Comparison of ENCODE assay signal across 19 cellular contexts in the genomic region with DNA sequence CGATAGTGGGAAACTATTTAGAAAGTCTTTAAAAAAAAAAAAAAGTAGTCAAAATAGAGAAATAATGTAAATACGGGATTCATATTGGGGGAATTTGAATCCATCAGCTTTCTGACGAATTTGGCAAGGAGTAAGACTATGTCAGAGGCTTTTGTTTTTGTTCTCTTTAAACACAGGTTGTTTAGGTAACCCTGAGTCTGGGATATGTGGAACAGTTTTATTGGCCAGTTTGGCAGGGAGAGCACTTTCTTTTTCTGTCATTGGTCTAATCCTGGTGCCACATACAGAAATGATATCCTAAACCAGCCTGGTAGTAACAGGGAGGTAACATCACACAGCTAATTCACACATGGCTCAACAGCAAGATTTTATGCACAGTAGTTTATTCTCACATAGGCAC. TPM values are rescaled to one million over a fixed set of nuclear protein-coding genes. Genes with fewer than 3 reads are reported as not detected.
DNase-seq lines count a peak whose midpoint lies in the region; ATAC-seq, FAIRE-seq and TF ChIP-seq lines count a peak whose summit lies in the region.
"Had no signal": no experiment of that assay in that cellular context is flagged by ENCODE, and none has a peak within 500 bp of the region (broad histone marks: within the 10 kb centered on the region; RNA-seq: fewer than 3 reads in every experiment).

No MANE protein-coding gene starts in this region.

- H3K4me1 Mint-ChIP-seq in endothelial cell (ENCODE audit: unreplicated experiment): peaks cover 15% of the 10 kb centered on the region
- H3K4me1 Mint-ChIP-seq: H9 had no signal

- no peaks in the 10 kb centered on the region for H3K36me3 Mint-ChIP-seq in endothelial cell (ENCODE audit: low read depth, unreplicated experiment)

- POLR2A ChIA-PET in PC-3 (lab: Charles Lee; ENCODE audit: unreplicated experiment): interaction anchor here (0.5 kb wide), 1 partner anchor 14 kb away, joined by 11 read pairs; no protein-coding TSS in a partner anchor

- H3K4me3 Mint-ChIP-seq in endothelial cell (ENCODE audit: unreplicated experiment): no peak overlapping the region
- H3K4me3 Mint-ChIP-seq: CD4-positive, alpha-beta T cell; H9 had no signal

- TF ChIP-seq CTCF in PC-3 (conservative IDR thresholded peaks at IDR 0.05; ENCODE audit: low read depth, low read length) (no peak), endothelial cell (IDR thresholded peaks at IDR 0.05; ENCODE audit: unreplicated experiment) (no peak), D721Med (IDR thresholded peaks at IDR 0.05; ENCODE audit: insufficient read depth, missing control alignments) (no peak)

- peak overlapping the region; percentile 33 for H3K27ac Mint-ChIP-seq in endothelial cell (ENCODE audit: unreplicated experiment)
- H3K27ac Mint-ChIP-seq: CD4-positive, alpha-beta T cell; H9 had no signal

- peak overlapping the region; percentile 16 for H3K4me3 ChIP-seq in PC-3 (ENCODE audit: low read length)
- H3K4me3 ChIP-seq: BLaER1 treated with 17β-estradiol and CSF1 and Interleukin-3, amounts not matched to agents 10 nM and 100 nM; K562 had no signal

- H3K9ac ChIP-seq in PC-3 (ENCODE audit: low read length): peak overlapping the region; percentile 86
- H3K9ac ChIP-seq: BLaER1 treated with 17β-estradiol and CSF1 and Interleukin-3, amounts not matched to agents 10 nM and 100 nM had no signal

- ATAC-seq in PC-3: peak; percentile 41
- ATAC-seq in HG03442 (IDR thresholded peaks at IDR 0.05; ENCODE audit: unreplicated experiment): no peak
- ATAC-seq: K562 had no signal

- CTCF ChIA-PET in PC-3 (lab: Charles Lee): no interaction called here

- no peaks in the 10 kb centered on the region for H4K20me1 ChIP-seq in PC-3 (ENCODE audit: low read length)
- H4K20me1 ChIP-seq: BLaER1 treated with 17β-estradiol and CSF1 and Interleukin-3, amounts not matched to agents 10 nM and 100 nM had no signal

- no peaks in the 10 kb centered on the region for H3K9me3 ChIP-seq in PC-3 (ENCODE audit: low read length)
- H3K9me3 ChIP-seq: BLaER1 treated with 17β-estradiol and CSF1 and Interleukin-3, amounts not matched to agents 10 nM and 100 nM had no signal

- H3K27me3 Mint-ChIP-seq in endothelial cell (ENCODE audit: unreplicated experiment): no peaks in the 10 kb centered on the region

- peaks cover 37% of the 10 kb centered on the region for H3K4me1 ChIP-seq in PC-3 (ENCODE audit: insufficient read depth, low read length)

- no peaks in the 10 kb centered on the region for H3K9me2 ChIP-seq in PC-3 (replicated peaks; ENCODE audit: low read length)

- DNase-seq in HT1080 (ENCODE audit: low read depth): peak; percentile 56
- peak; percentile 78 for DNase-seq in PC-3
- DNase-seq in endothelial cell (ENCODE audit: low spot score): no peak
- DNase-seq in lung microvascular endothelial cell (ENCODE audit: low read depth in 2 of 2): peak; percentile 22 to 87
- DNase-seq in NOMO-1 (lab: John Stamatoyannopoulos, UW; ENCODE audit: unreplicated experiment in 2 of 2): no peak
- DNase-seq in D721Med (ENCODE audit: insufficient read length, low spot score): no peak
- DNase-seq: ACHN; Calu3; CD4-positive, alpha-beta T cell; DMS79 treated with DMSO at 0.1 percent for 48 hours; EL; GOT3; H9 had no signal

- H3K9me3 Mint-ChIP-seq in endothelial cell (ENCODE audit: unreplicated experiment): no peaks in the 10 kb centered on the region
- H3K9me3 Mint-ChIP-seq: CD4-positive, alpha-beta T cell; H9 had no signal

- H2AFZ ChIP-seq in PC-3 (ENCODE audit: low read length): peak overlapping the region; percentile 24

- H3K27me3 ChIP-seq in PC-3 (ENCODE audit: low read length): no peaks in the 10 kb centered on the region
- H3K27me3 ChIP-seq: BLaER1 treated with 17β-estradiol and CSF1 and Interleukin-3, amounts not matched to agents 10 nM and 100 nM had no signal

- H3K4me2 ChIP-seq in PC-3 (ENCODE audit: low read length): peak overlapping the region; percentile 61

- intact Hi-C loops in PC-3 (cut with micrococcal nuclease): no loop called here

- peak overlapping the region; percentile 97 for H3K27ac ChIP-seq in PC-3 (ENCODE audit: low read length)

- H3F3A ChIP-seq in PC-3 (ENCODE audit: low read length, unreplicated experiment): peaks cover 4% of the 10 kb centered on the region

- no peak for FAIRE-seq in D721Med (lab: Jason Lieb, UNC)
- FAIRE-seq: G401.6, GM12891, K562 had no signal

- BruUV-seq in PC-3 (replicated peaks; lab: Mats Ljungman, UMichigan): TSS peak; percentile 73

- H3K36me3 ChIP-seq in PC-3 (ENCODE audit: low read depth, low read length): no peaks in the 10 kb centered on the region
- H3K36me3 ChIP-seq: BLaER1 treated with 17β-estradiol and CSF1 and Interleukin-3, amounts not matched to agents 10 nM and 100 nM had no signal

- H3K79me2 ChIP-seq in PC-3 (ENCODE audit: low read length): no peaks in the 10 kb centered on the region

RNA-seq across cellular contexts. Expression of gene HAO1, which starts 27.7 kb away (rescaled TPM):
- 0.39 TPM in 1 of 2 replicates, not detected in the other for total RNA-seq in HT1080 (2014; rRNA removed; shearing (Covaris generic))
- not detected in 2 replicates for polyA plus RNA-seq in HT1080 (2015; cell fraction: cytosol; rRNA removed)
- not detected in 2 replicates for polyA plus RNA-seq in HT1080 (2015; cell fraction: nucleus; rRNA removed)
- 0.33 TPM in 1 of 2 replicates, not detected in the other for total RNA-seq in PC-3 (2014; rRNA removed)
- not detected for total RNA-seq in endothelial cell (ENCODE audit: unreplicated experiment)
- not detected in 2 replicates for total RNA-seq in lung microvascular endothelial cell
- total RNA-seq: A172; Calu3; CD4-positive, alpha-beta T cell; H9; K562 had no signal
- polyA plus RNA-seq: K562 had no signal

Comparison
In these comparisons a context has a peak if more than half of its experiments do, and no peak if none do; other contexts are left out.
1. DNase-seq: peak in HT1080 (single experiment), PC-3 (single experiment) and lung microvascular endothelial cell (2 of 2); none in endothelial cell (single experiment), NOMO-1 (0 of 2) and D721Med (single experiment).